ENCODE assay signal across 8 cellular contexts in genomic region chr7:116952640-116953371, GRCh38. TPM values are rescaled to one million over a fixed set of nuclear protein-coding genes. Genes with fewer than 3 reads are reported as not detected.
A peak's percentile ranks its signal among the peaks of the same experiment; 100 is the strongest.
DNase-seq lines count a peak whose midpoint lies in the region; ATAC-seq, FAIRE-seq and TF ChIP-seq lines count a peak whose summit lies in the region.

No MANE protein-coding gene starts in this region.

- no peak for DNase-seq in activated T-cell treated with anti-CD3 and anti-CD28 coated beads, Interleukin-2, amount 50 U/mL, for 4 hours
- no peak for DNase-seq in activated T-cell treated with anti-CD3 and anti-CD28 coated beads, Interleukin-2, amount 50 U/mL, for 48 hours
- DNase-seq in NCI-H748 (lab: John Stamatoyannopoulos, UW; ENCODE audit: unreplicated experiment) (peak; percentile 84), astrocyte (ENCODE audit: low read depth) (no peak), sigmoid colon (peak; percentile 83), GM13977 (ENCODE audit: low spot score) (no peak)

- no peak for FAIRE-seq in astrocyte (lab: Jason Lieb, UNC)

- peaks cover 38% of the 10 kb centered on the region for H3K79me2 ChIP-seq in astrocyte (ENCODE audit: insufficient read depth, low read length)

- peaks cover 11% of the 10 kb centered on the region for H4K20me1 ChIP-seq in astrocyte (ENCODE audit: insufficient read depth, low read length)

- TF ChIP-seq POLR2A in sigmoid colon (IDR thresholded peaks at IDR 0.05) = no peak

- H3K9me3 Mint-ChIP-seq in activated T-cell treated with anti-CD3 and anti-CD28 coated beads, Interleukin-2, amount 50 U/mL, for 4 hours = no peaks in the 10 kb centered on the region
- no peaks in the 10 kb centered on the region for H3K9me3 Mint-ChIP-seq in astrocyte (ENCODE audit: unreplicated experiment)

- ATAC-seq in activated T-cell treated with anti-CD3 and anti-CD28 coated beads, Interleukin-2, amount 50 U/mL, for 4 hours = peak in 1 of 2 donors; percentile 4
- ATAC-seq in HG03103 (IDR thresholded peaks at IDR 0.05; ENCODE audit: low read depth, unreplicated experiment) = peak; percentile 16

- in situ Hi-C loops in GM13977 (cut with MboI; ENCODE audit: low pct_unique_long_range_greater_than_20kb, low sequenced_read_pairs, unreplicated experiment) = no loop called here

- no peak for TF ChIP-seq EP300 in sigmoid colon (IDR thresholded peaks at IDR 0.05)

- TF ChIP-seq CTCF in astrocyte (IDR thresholded peaks at IDR 0.05; ENCODE audit: insufficient read depth, low read depth, low read length) = no peak
- TF ChIP-seq CTCF in sigmoid colon (IDR thresholded peaks at IDR 0.05) = no peak
- TF ChIP-seq CTCF in GM13977 (IDR thresholded peaks at IDR 0.05; ENCODE audit: extremely low read depth, insufficient read depth, missing control alignments) = no peak

- H3K36me3 ChIP-seq in astrocyte (ENCODE audit: insufficient read depth, low read length) (no peaks in the 10 kb centered on the region), sigmoid colon (no peaks in the 10 kb centered on the region)

- H3K9me3 ChIP-seq in astrocyte (ENCODE audit: insufficient read depth, low read depth, low read length) (no peaks in the 10 kb centered on the region), sigmoid colon (no peaks in the 10 kb centered on the region)

- 3 to 8% methylated on average over 25 of the region's 25 CpGs for WGBS in sigmoid colon, 2 donors

- intact Hi-C loops in sigmoid colon (cut with DNase I) = no loop called here

- peaks cover 19% of the 10 kb centered on the region for H3K4me1 ChIP-seq in astrocyte (ENCODE audit: insufficient read depth, low read length)
- H3K4me1 ChIP-seq in sigmoid colon = peaks cover 0 to 43% (median 31%) of the 10 kb centered on the region in 4 donors

- H3K27ac Mint-ChIP-seq in astrocyte (ENCODE audit: unreplicated experiment) = peak overlapping the region; percentile 93

- H2AFZ ChIP-seq in astrocyte (ENCODE audit: low read depth, low read length) = peak overlapping the region; percentile 79

- H3K27me3 ChIP-seq in astrocyte (ENCODE audit: insufficient read depth, low read length) = no peaks in the 10 kb centered on the region
- H3K27me3 ChIP-seq in sigmoid colon = no peaks in the 10 kb centered on the region

- H3K36me3 Mint-ChIP-seq in activated T-cell treated with anti-CD3 and anti-CD28 coated beads, Interleukin-2, amount 50 U/mL, for 4 hours (ENCODE audit: insufficient read depth) = no peaks in the 10 kb centered on the region
- H3K36me3 Mint-ChIP-seq in astrocyte (ENCODE audit: low read depth, unreplicated experiment) = no peaks in the 10 kb centered on the region

- H3K27me3 Mint-ChIP-seq in activated T-cell treated with anti-CD3 and anti-CD28 coated beads, Interleukin-2, amount 50 U/mL, for 4 hours (ENCODE audit: low read depth) = no peaks in the 10 kb centered on the region
- H3K27me3 Mint-ChIP-seq in astrocyte (ENCODE audit: low read depth, unreplicated experiment) = no peaks in the 10 kb centered on the region

- peak overlapping the region; percentile 82 for H3K4me3 ChIP-seq in astrocyte (ENCODE audit: insufficient read depth, low read depth, low read length)
- peak overlapping the region; percentile 81 for H3K4me3 ChIP-seq in iPS-11a (ENCODE audit: low read depth, low read length)
- peak overlapping the region; percentile 79 to 99 (median 92) for H3K4me3 ChIP-seq in sigmoid colon

- H3K9ac ChIP-seq in astrocyte (ENCODE audit: low read length) = peak overlapping the region; percentile 99

- H3K4me1 Mint-ChIP-seq in activated T-cell treated with anti-CD3 and anti-CD28 coated beads, Interleukin-2, amount 50 U/mL, for 4 hours (ENCODE audit: low read depth) = peaks cover 27% of the 10 kb centered on the region
- H3K4me1 Mint-ChIP-seq in astrocyte (ENCODE audit: low read depth, unreplicated experiment) = peaks cover 22% of the 10 kb centered on the region

- peak overlapping the region; percentile 97 for H3K4me2 ChIP-seq in astrocyte (ENCODE audit: low read length)

- H3K4me3 Mint-ChIP-seq in activated T-cell treated with anti-CD3 and anti-CD28 coated beads, Interleukin-2, amount 50 U/mL, for 4 hours = peak overlapping the region; percentile 82
- H3K4me3 Mint-ChIP-seq in astrocyte (ENCODE audit: unreplicated experiment) = peak overlapping the region; percentile 86

- H3K27ac ChIP-seq in astrocyte (ENCODE audit: low read depth, low read length) (peak overlapping the region; percentile 97), sigmoid colon (peak overlapping the region; percentile 99 to 100 (median 100))

RNA-seq across cellular contexts. Expression of gene ST7, which starts 0.5 kb away (rescaled TPM):
- total RNA-seq in activated T-cell treated with anti-CD3 and anti-CD28 coated beads, Interleukin-2, amount 50 U/mL, for 4 hours = 10 to 100 TPM in 1 of 3 donors, 1 to 10 TPM in 2; 7.7 to 10.5 (median 10.0) TPM
- total RNA-seq in astrocyte = 37.9 and 39.3 TPM in 2 replicates
- 10 to 100 TPM; 19.0 to 37.7 (median 26.4) TPM for total RNA-seq in sigmoid colon
- polyA plus RNA-seq in sigmoid colon = 1 to 10 TPM; 5.3 to 9.7 (median 6.6) TPM

Comparison
In these comparisons a context has a peak if more than half of its experiments do, and no peak if none do; other contexts are left out.
1. DNase-seq: peak in NCI-H748 (single experiment) and sigmoid colon (single experiment); none in activated T-cell treated with anti-CD3 and anti-CD28 coated beads, Interleukin-2, amount 50 U/mL, for 4 hours (single experiment), activated T-cell treated with anti-CD3 and anti-CD28 coated beads, Interleukin-2, amount 50 U/mL, for 48 hours (0 of 2), astrocyte (single experiment) and GM13977 (single experiment).
2. Peak in every context shown above with its lines, with median percentiles within 50 percentile points of each other: H3K4me3 ChIP-seq.